ENCODE assay signal across 1 cellular context in genomic region chr11:73325036-73325981, GRCh38.
TF ChIP-seq lines count a peak whose summit lies in the region.

No MANE protein-coding gene starts in this region.

TF ChIP-seq in IMR-90, 13 proteins besides CTCF, POLR2A, EP300 and RAD21:
- TF ChIP-seq MXI1 (IDR thresholded peaks at IDR 0.05; ENCODE audit: borderline replicate concordance, low read depth, low read length) (no peak), RCOR1 (IDR thresholded peaks at IDR 0.05; ENCODE audit: insufficient replicate concordance, low read length) (no peak), USF2 (IDR thresholded peaks at IDR 0.05; ENCODE audit: low read depth, low read length) (no peak), BHLHE40 (IDR thresholded peaks at IDR 0.05; ENCODE audit: low read depth, low read length) (no peak), ELK1 (IDR thresholded peaks at IDR 0.05; ENCODE audit: borderline replicate concordance, low read depth, low read length) (no peak), CHD1 (IDR thresholded peaks at IDR 0.05; ENCODE audit: low read depth, low read length) (no peak), NFE2L2 (IDR thresholded peaks at IDR 0.05; ENCODE audit: low read depth, low read length) (no peak), FOS (IDR thresholded peaks at IDR 0.05; ENCODE audit: low read depth, low read length) (no peak), MAZ (IDR thresholded peaks at IDR 0.05; ENCODE audit: borderline replicate concordance, low read depth, low read length) (no peak), CEBPB (IDR thresholded peaks at IDR 0.05; ENCODE audit: low read depth, low read length) (no peak), MAFK (IDR thresholded peaks at IDR 0.05; ENCODE audit: low read depth, low read length) (no peak), SMC3 (IDR thresholded peaks at IDR 0.05; ENCODE audit: low read depth, low read length) (no peak), RFX5 (IDR thresholded peaks at IDR 0.05; ENCODE audit: low read depth, low read length) (no peak)
